ENCODE assay signal across 10 cellular contexts in the genomic region with DNA sequence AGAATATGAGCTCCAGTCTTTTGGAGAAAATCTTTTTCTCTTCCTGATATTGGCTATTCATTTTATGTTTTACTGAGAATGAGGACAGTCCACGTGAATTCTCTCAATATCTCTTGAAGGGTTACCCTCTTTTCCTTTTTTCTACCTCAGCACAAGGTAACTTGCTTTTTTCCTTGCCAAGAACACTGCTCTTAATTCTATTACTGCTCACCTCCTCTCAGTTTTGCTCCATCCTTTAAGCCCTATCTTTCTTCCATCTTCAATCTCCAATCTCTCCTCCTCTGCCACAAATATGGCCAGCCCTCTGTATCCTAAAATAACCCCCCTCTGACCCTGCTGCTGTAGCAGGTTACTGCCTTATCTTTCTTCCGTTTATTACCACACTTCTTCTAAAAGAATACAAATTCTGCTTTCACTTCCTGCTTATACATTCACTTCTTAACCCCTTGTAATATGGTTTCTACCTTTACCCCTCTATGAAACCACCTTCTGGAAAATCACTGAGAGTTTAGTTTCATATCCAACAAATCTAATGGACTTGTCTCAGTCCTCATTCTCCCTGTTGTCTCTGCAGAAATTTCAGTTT.
A peak's percentile ranks its signal among the peaks of the same experiment; 100 is the strongest.
DNase-seq lines count a peak whose midpoint lies in the region; ATAC-seq and TF ChIP-seq lines count a peak whose summit lies in the region.
"Had no signal": no experiment of that assay in that cellular context is flagged by ENCODE, and none has a peak within 500 bp of the region (broad histone marks: within the 10 kb centered on the region; RNA-seq: fewer than 3 reads in every experiment).

No MANE protein-coding gene starts in this region.

- peaks cover 33% of the 10 kb centered on the region for H3K4me1 Mint-ChIP-seq in activated CD4-positive, alpha-beta T cell treated with anti-CD3 and anti-CD28 coated beads, Interleukin-2, amount 10 ng/mL, durations not matched to agents 24 days and 14 days
- peaks cover 44% of the 10 kb centered on the region for H3K4me1 Mint-ChIP-seq in stimulated activated memory B cell treated with anti-CD40 and anti-IgM and Interleukin-4, amounts not matched to agents 10 μg/mL and 1 μg/mL and 100 μg/mL, for 72 hours

- H3K36me3 ChIP-seq in hepatocyte (replicated peaks; ENCODE audit: insufficient read depth, low read depth) = no peaks in the 10 kb centered on the region

- H3K27ac ChIP-seq in hepatocyte = no peak overlapping the region

- H3K4me3 Mint-ChIP-seq in activated CD4-positive, alpha-beta T cell treated with anti-CD3 and anti-CD28 coated beads, Interleukin-2, amount 10 ng/mL, durations not matched to agents 24 days and 14 days = no peak overlapping the region
- H3K4me3 Mint-ChIP-seq in stimulated activated memory B cell treated with anti-CD40 and anti-IgM and Interleukin-4, amounts not matched to agents 10 μg/mL and 1 μg/mL and 100 μg/mL, for 72 hours = no peak overlapping the region

- ATAC-seq in HG03066 (IDR thresholded peaks at IDR 0.05; ENCODE audit: low read depth, unreplicated experiment) = peak; percentile 48
- ATAC-seq in stimulated activated memory B cell treated with anti-CD40 and anti-IgM and Interleukin-4, amounts not matched to agents 10 μg/mL and 1 μg/mL and 100 μg/mL, for 72 hours = peak; percentile 71
- ATAC-seq: A549 had no signal

- DNase-seq in activated CD4-positive, alpha-beta T cell treated with anti-CD3 and anti-CD28 coated beads, Interleukin-2, amount 10 ng/mL, durations not matched to agents 24 days and 14 days = peak; percentile 73
- no peak for DNase-seq in activated CD4-positive, alpha-beta T cell treated with anti-CD3 and anti-CD28 coated beads, Interleukin-2, amount 50 U/mL, for 1 hour
- peak; percentile 94 for DNase-seq in SIG-M5 (lab: John Stamatoyannopoulos, UW)
- no peak for DNase-seq in NCI-H748 (lab: John Stamatoyannopoulos, UW; ENCODE audit: unreplicated experiment)
- no peak for DNase-seq in inferior parietal cortex (ENCODE audit: extremely low spot score)
- no peak for DNase-seq in hepatocyte (ENCODE audit: low spot score)
- DNase-seq: retina had no signal

- TF ChIP-seq CTCF in hepatocyte (IDR thresholded peaks at IDR 0.05; ENCODE audit: poor library complexity) = no peak

- no peak overlapping the region for H2AFZ ChIP-seq in hepatocyte

- 46% methylated on average over 2 of the region's 2 CpGs for WGBS in hepatocyte (ENCODE audit: low lambda C conversion rate, missing lambda C conversion rate)

- peaks cover 15% of the 10 kb centered on the region for H3K4me1 ChIP-seq in hepatocyte (ENCODE audit: insufficient read depth)

- no peaks in the 10 kb centered on the region for H3K9me3 Mint-ChIP-seq in activated CD4-positive, alpha-beta T cell treated with anti-CD3 and anti-CD28 coated beads, Interleukin-2, amount 10 ng/mL, durations not matched to agents 24 days and 14 days
- peaks cover 3% of the 10 kb centered on the region for H3K9me3 Mint-ChIP-seq in stimulated activated memory B cell treated with anti-CD40 and anti-IgM and Interleukin-4, amounts not matched to agents 10 μg/mL and 1 μg/mL and 100 μg/mL, for 72 hours

- no peak overlapping the region for H3K4me3 ChIP-seq in hepatocyte
- H3K4me3 ChIP-seq: A549 had no signal

- H3K27ac Mint-ChIP-seq in activated CD4-positive, alpha-beta T cell treated with anti-CD3 and anti-CD28 coated beads, Interleukin-2, amount 10 ng/mL, durations not matched to agents 24 days and 14 days = no peak overlapping the region
- no peak overlapping the region for H3K27ac Mint-ChIP-seq in stimulated activated memory B cell treated with anti-CD40 and anti-IgM and Interleukin-4, amounts not matched to agents 10 μg/mL and 1 μg/mL and 100 μg/mL, for 72 hours

- no peaks in the 10 kb centered on the region for H4K20me1 ChIP-seq in hepatocyte (ENCODE audit: insufficient read depth, poor library complexity, severe bottlenecking)

- H3K4me2 ChIP-seq in hepatocyte = no peak overlapping the region
- H3K4me2 ChIP-seq: A549 had no signal

- peaks cover 9% of the 10 kb centered on the region for H3K27me3 Mint-ChIP-seq in activated CD4-positive, alpha-beta T cell treated with anti-CD3 and anti-CD28 coated beads, Interleukin-2, amount 10 ng/mL, durations not matched to agents 24 days and 14 days
- no peaks in the 10 kb centered on the region for H3K27me3 Mint-ChIP-seq in stimulated activated memory B cell treated with anti-CD40 and anti-IgM and Interleukin-4, amounts not matched to agents 10 μg/mL and 1 μg/mL and 100 μg/mL, for 72 hours

- intact Hi-C loops in activated CD4-positive, alpha-beta T cell treated with anti-CD3 and anti-CD28 coated beads, Interleukin-2, amount 10 ng/mL, durations not matched to agents 24 days and 14 days (cut with micrococcal nuclease) = loop anchor here (5.0 kb wide), 1 partner anchor 289 kb away; no protein-coding TSS in a partner anchor

- no peaks in the 10 kb centered on the region for H3K36me3 Mint-ChIP-seq in activated CD4-positive, alpha-beta T cell treated with anti-CD3 and anti-CD28 coated beads, Interleukin-2, amount 10 ng/mL, durations not matched to agents 24 days and 14 days (ENCODE audit: low read depth)
- H3K36me3 Mint-ChIP-seq in stimulated activated memory B cell treated with anti-CD40 and anti-IgM and Interleukin-4, amounts not matched to agents 10 μg/mL and 1 μg/mL and 100 μg/mL, for 72 hours = peaks cover 5% of the 10 kb centered on the region

- no peaks in the 10 kb centered on the region for H3K27me3 ChIP-seq in hepatocyte

- no peaks in the 10 kb centered on the region for H3K9me3 ChIP-seq in hepatocyte (ENCODE audit: low read depth)
- H3K9me3 ChIP-seq: A549 had no signal

- no peaks in the 10 kb centered on the region for H3K79me2 ChIP-seq in hepatocyte

- no peaks in the 10 kb centered on the region for H3K9me2 ChIP-seq in hepatocyte (replicated peaks; ENCODE audit: insufficient read depth)

Comparison
In these comparisons a context has a peak if more than half of its experiments do, and no peak if none do; other contexts are left out.
1. DNase-seq: peak in activated CD4-positive, alpha-beta T cell treated with anti-CD3 and anti-CD28 coated beads, Interleukin-2, amount 10 ng/mL, durations not matched to agents 24 days and 14 days (single experiment) and SIG-M5 (single experiment); none in activated CD4-positive, alpha-beta T cell treated with anti-CD3 and anti-CD28 coated beads, Interleukin-2, amount 50 U/mL, for 1 hour (single experiment), NCI-H748 (single experiment), inferior parietal cortex (single experiment) and hepatocyte (single experiment).